Comparison of ENCODE assay signal across 29 cellular contexts in genomic region chr10:18514537-18514936, GRCh38.
"Had no signal": no experiment of that assay in that cellular context is flagged by ENCODE, and none has a peak within 500 bp of the region (broad histone marks: within the 10 kb centered on the region; RNA-seq: fewer than 3 reads in every experiment).

No MANE protein-coding gene starts in this region.

- H3K27me3 ChIP-seq: stomach, suprapubic skin, testis, thyroid gland, tibial artery, tibial nerve, transverse colon, upper lobe of left lung, upper lobe of right lung, uterus, vagina had no signal

- H3K4me3 Mint-ChIP-seq: stimulated activated effector memory CD8-positive, alpha-beta T cell treated with anti-CD3 and anti-CD28 coated beads, Interleukin-12 subunit alpha, Interleukin-12 subunit beta, amount 100 ng/mL, for 72 hours; stimulated activated memory B cell treated with anti-CD40 and anti-IgM and Interleukin-4, amounts not matched to agents 10 μg/mL and 1 μg/mL and 100 μg/mL, for 72 hours; stimulated activated naive B cell treated with anti-CD40 and anti-IgM and Interleukin-4, amounts not matched to agents 10 μg/mL and 1 μg/mL and 100 μg/mL, for 72 hours; stimulated activated naive CD8-positive, alpha-beta T cell treated with anti-CD3 and anti-CD28 coated beads, Interleukin-15, amount 100 ng/mL, for 72 hours; stimulated activated naive CD8-positive, alpha-beta T cell treated with anti-CD3 and anti-CD28 coated beads, Interleukin-15, Interleukin-2, amounts not matched to agents 100 ng/mL and 50 ng/mL, for 24 hours; type B pancreatic cell had no signal

- DNase-seq: stimulated activated CD4-positive, alpha-beta T cell treated with anti-CD3 and anti-CD28 coated beads, Interleukin-2, amount 100 ng/mL, for 48 hours; stimulated activated CD4-positive, alpha-beta T cell treated with anti-CD3 and anti-CD28 coated beads, Interleukin-4, amount 100 ng/mL, for 1 hour; stimulated activated CD4-positive, alpha-beta T cell treated with anti-CD3 and anti-CD28 coated beads, Interleukin-4, amount 100 ng/mL, for 24 hours; stimulated activated CD4-positive, alpha-beta T cell treated with anti-CD3 and anti-CD28 coated beads, Interleukin-4, amount 100 ng/mL, for 4 hours; stimulated activated CD8-positive, alpha-beta memory T cell treated with anti-CD3 and anti-CD28 coated beads, Interleukin-4, amount 100 ng/mL, for 48 hours; stimulated activated naive B cell treated with anti-CD40 and anti-IgM and Interleukin-4, amounts not matched to agents 10 μg/mL and 1 μg/mL and 100 μg/mL, for 72 hours; stimulated activated naive CD4-positive, alpha-beta T cell; stimulated activated naive CD4-positive, alpha-beta T cell treated with Interleukin-2 at 50 U/mL for 16 hours; stimulated activated naive CD8-positive, alpha-beta T cell treated with anti-CD3 and anti-CD28 coated beads, Interleukin-15, amount 100 ng/mL, for 72 hours; stimulated activated naive CD8-positive, alpha-beta T cell treated with anti-CD3 and anti-CD28 coated beads, Interleukin-15, Interleukin-2, amounts not matched to agents 100 U/mL and 50 U/mL, for 24 hours; stomach; substantia nigra; testis; thyroid gland; tibial artery; transverse colon; trophoblast cell; upper lobe of left lung; upper lobe of right lung; uterus had no signal

- ATAC-seq: stimulated activated effector memory CD8-positive, alpha-beta T cell treated with anti-CD3 and anti-CD28 coated beads, Interleukin-12 subunit alpha, Interleukin-12 subunit beta, amount 100 ng/mL, for 72 hours; stimulated activated memory B cell treated with anti-CD40 and anti-IgM and Interleukin-4, amounts not matched to agents 10 μg/mL and 1 μg/mL and 100 μg/mL, for 72 hours; stimulated activated naive B cell treated with anti-CD40 and anti-IgM and Interleukin-4, amounts not matched to agents 10 μg/mL and 1 μg/mL and 100 μg/mL, for 72 hours; stimulated activated naive CD8-positive, alpha-beta T cell treated with anti-CD3 and anti-CD28 coated beads, Interleukin-15, amount 100 ng/mL, for 72 hours; stimulated activated naive CD8-positive, alpha-beta T cell treated with anti-CD3 and anti-CD28 coated beads, Interleukin-15, Interleukin-2, amounts not matched to agents 100 U/mL and 50 U/mL, for 24 hours; upper lobe of right lung had no signal

- H3K9me3 Mint-ChIP-seq: type B pancreatic cell had no signal

- H3K36me3 ChIP-seq: suprapubic skin, thyroid gland, upper lobe of left lung, upper lobe of right lung, uterus had no signal

- H3K36me3 Mint-ChIP-seq: stimulated activated effector memory CD8-positive, alpha-beta T cell treated with anti-CD3 and anti-CD28 coated beads, Interleukin-12 subunit alpha, Interleukin-12 subunit beta, amount 100 ng/mL, for 72 hours had no signal

- H3K4me3 ChIP-seq: stomach, suprapubic skin, testis, thoracic aorta, thyroid gland, tibial artery, tibial nerve, transverse colon, upper lobe of left lung, upper lobe of right lung, uterus, vagina had no signal

- H3K9me3 ChIP-seq: suprapubic skin, testis, thoracic aorta, thyroid gland, tibial artery, tibial nerve, transverse colon, upper lobe of left lung, upper lobe of right lung, uterus, vagina had no signal

- FAIRE-seq: urothelium cell line had no signal

- H3K27ac Mint-ChIP-seq: stimulated activated effector memory CD8-positive, alpha-beta T cell treated with anti-CD3 and anti-CD28 coated beads, Interleukin-12 subunit alpha, Interleukin-12 subunit beta, amount 100 ng/mL, for 72 hours; stimulated activated memory B cell treated with anti-CD40 and anti-IgM and Interleukin-4, amounts not matched to agents 10 μg/mL and 1 μg/mL and 100 μg/mL, for 72 hours; stimulated activated naive B cell treated with anti-CD40 and anti-IgM and Interleukin-4, amounts not matched to agents 10 μg/mL and 1 μg/mL and 100 μg/mL, for 72 hours; stimulated activated naive CD8-positive, alpha-beta T cell treated with anti-CD3 and anti-CD28 coated beads, Interleukin-15, amount 100 ng/mL, for 72 hours; stimulated activated naive CD8-positive, alpha-beta T cell treated with anti-CD3 and anti-CD28 coated beads, Interleukin-15, Interleukin-2, amounts not matched to agents 100 ng/mL and 50 ng/mL, for 24 hours; type B pancreatic cell had no signal

- H3K27ac ChIP-seq: stomach, suprapubic skin, testis, thoracic aorta, thyroid gland, tibial artery, tibial nerve, transverse colon, upper lobe of left lung, upper lobe of right lung, uterus, vagina had no signal

- H3K27me3 Mint-ChIP-seq: stimulated activated memory B cell treated with anti-CD40 and anti-IgM and Interleukin-4, amounts not matched to agents 10 μg/mL and 1 μg/mL and 100 μg/mL, for 72 hours; stimulated activated naive B cell treated with anti-CD40 and anti-IgM and Interleukin-4, amounts not matched to agents 10 μg/mL and 1 μg/mL and 100 μg/mL, for 72 hours; stimulated activated naive CD8-positive, alpha-beta T cell treated with anti-CD3 and anti-CD28 coated beads, Interleukin-15, amount 100 ng/mL, for 72 hours; stimulated activated naive CD8-positive, alpha-beta T cell treated with anti-CD3 and anti-CD28 coated beads, Interleukin-15, Interleukin-2, amounts not matched to agents 100 ng/mL and 50 ng/mL, for 24 hours; type B pancreatic cell had no signal

- H3K4me1 Mint-ChIP-seq: stimulated activated effector memory CD8-positive, alpha-beta T cell treated with anti-CD3 and anti-CD28 coated beads, Interleukin-12 subunit alpha, Interleukin-12 subunit beta, amount 100 ng/mL, for 72 hours; stimulated activated memory B cell treated with anti-CD40 and anti-IgM and Interleukin-4, amounts not matched to agents 10 μg/mL and 1 μg/mL and 100 μg/mL, for 72 hours; stimulated activated naive B cell treated with anti-CD40 and anti-IgM and Interleukin-4, amounts not matched to agents 10 μg/mL and 1 μg/mL and 100 μg/mL, for 72 hours; stimulated activated naive CD8-positive, alpha-beta T cell treated with anti-CD3 and anti-CD28 coated beads, Interleukin-15, amount 100 ng/mL, for 72 hours had no signal
